Comparison of ENCODE assay signal across 27 cellular contexts in genomic region chr2:75960134-75961009, GRCh38.
"Had no signal": no experiment of that assay in that cellular context is flagged by ENCODE, and none has a peak within 500 bp of the region (broad histone marks: within the 10 kb centered on the region; RNA-seq: fewer than 3 reads in every experiment).

No MANE protein-coding gene starts in this region.

- H3K27me3 Mint-ChIP-seq: central memory CD8-positive, alpha-beta T cell; stimulated activated naive CD8-positive, alpha-beta T cell treated with anti-CD3 and anti-CD28 coated beads, Interleukin-15, Interleukin-2, amounts not matched to agents 100 ng/mL and 50 ng/mL, for 24 hours had no signal

- H3K4me1 Mint-ChIP-seq: central memory CD8-positive, alpha-beta T cell; natural killer cell had no signal

- H3K9me3 ChIP-seq: ascending aorta, esophagus muscularis mucosa, neutrophil, ovary, prostate gland, tibial artery, uterus had no signal

- H3K36me3 Mint-ChIP-seq: activated naive CD4-positive, alpha-beta T cell treated with anti-CD3 and anti-CD28 coated beads, Interleukin-2, amount 50 U/mL, for 72 hours had no signal

- FAIRE-seq: colon, endothelial cell of umbilical vein, frontal cortex had no signal

- H3K36me3 ChIP-seq: ascending aorta, brain microvascular endothelial cell, esophagus muscularis mucosa, neutrophil, ovary, prostate gland, tibial artery, uterus had no signal

- H3K9me3 Mint-ChIP-seq: activated naive CD4-positive, alpha-beta T cell treated with anti-CD3 and anti-CD28 coated beads, Interleukin-2, amount 50 U/mL, for 72 hours; stimulated activated naive CD8-positive, alpha-beta T cell treated with anti-CD3 and anti-CD28 coated beads, Interleukin-15, Interleukin-2, amounts not matched to agents 100 ng/mL and 50 ng/mL, for 24 hours had no signal

- H3K4me3 Mint-ChIP-seq: central memory CD8-positive, alpha-beta T cell; natural killer cell; stimulated activated naive CD8-positive, alpha-beta T cell treated with anti-CD3 and anti-CD28 coated beads, Interleukin-15, Interleukin-2, amounts not matched to agents 100 ng/mL and 50 ng/mL, for 24 hours had no signal

- ATAC-seq: activated naive CD4-positive, alpha-beta T cell treated with anti-CD3 and anti-CD28 coated beads, Interleukin-2, amount 50 U/mL, for 72 hours; left ventricle myocardium superior; natural killer cell; right cardiac atrium had no signal

- H3K27ac ChIP-seq: ascending aorta, brain microvascular endothelial cell, esophagus muscularis mucosa, neutrophil, ovary, prostate gland, tibial artery, uterus, VCaP had no signal

- H3K27me3 ChIP-seq: ascending aorta, brain microvascular endothelial cell, esophagus muscularis mucosa, neutrophil, ovary, tibial artery, uterus had no signal

- H3K4me1 ChIP-seq: ascending aorta, esophagus muscularis mucosa, prostate gland, tibial artery, uterus had no signal

- H3K27ac Mint-ChIP-seq: activated naive CD4-positive, alpha-beta T cell treated with anti-CD3 and anti-CD28 coated beads, Interleukin-2, amount 50 U/mL, for 72 hours; natural killer cell; stimulated activated naive CD8-positive, alpha-beta T cell treated with anti-CD3 and anti-CD28 coated beads, Interleukin-15, Interleukin-2, amounts not matched to agents 100 ng/mL and 50 ng/mL, for 24 hours had no signal

- DNase-seq: activated CD4-positive, alpha-beta T cell treated with anti-CD3 and anti-CD28 coated beads for 1 hour; activated T-cell treated with anti-CD3 and anti-CD28 coated beads, Interleukin-2, amount 50 U/mL, for 1 hour; brain microvascular endothelial cell; effector memory CD4-positive, alpha-beta T cell; hippocampal formation; left ventricle myocardium superior; mammary epithelial cell; midbrain; natural killer cell; ovary; right cardiac atrium; stimulated activated CD4-positive, alpha-beta T cell treated with anti-CD3 and anti-CD28 coated beads, Interleukin-12 subunit alpha, Interleukin-12 subunit beta, amount 100 ng/mL, for 4 hours; substantia nigra; T-helper 9 cell; tibial artery; uterus had no signal

- H3K4me3 ChIP-seq: ascending aorta, esophagus muscularis mucosa, ovary, prostate gland, tibial artery, uterus had no signal
